33 cellular contexts compared by ENCODE assay signal in genomic region chr18:30446605-30447004, GRCh38.
"Had no signal": no experiment of that assay in that cellular context is flagged by ENCODE, and none has a peak within 500 bp of the region (broad histone marks: within the 10 kb centered on the region; RNA-seq: fewer than 3 reads in every experiment).

No MANE protein-coding gene starts in this region.

- H3K27me3 Mint-ChIP-seq: activated CD4-positive, alpha-beta memory T cell treated with anti-CD3 and anti-CD28 coated beads, Interleukin-2, amount 10 ng/mL, durations not matched to agents 7 days and 5 days; activated CD4-positive, alpha-beta T cell treated with anti-CD3 and anti-CD28 coated beads, Interleukin-2, amount 10 ng/mL, durations not matched to agents 7 days and 5 days; activated naive CD4-positive, alpha-beta T cell treated with anti-CD3 and anti-CD28 coated beads, Interleukin-2, amount 50 U/mL, for 24 hours; activated naive CD8-positive, alpha-beta T cell treated with anti-CD3 and anti-CD28 coated beads for 36 hours; activated naive CD8-positive, alpha-beta T cell treated with anti-CD3 and anti-CD28 coated beads, Interleukin-2, amount 50 U/mL, for 24 hours; activated T-cell treated with anti-CD3 and anti-CD28 coated beads, Interleukin-2, amount 50 U/mL, for 24 hours; activated T-helper 17 cell treated with anti-CD3 and anti-CD28 coated beads, Interleukin-2, amount 50 U/mL, for 72 hours; effector memory CD8-positive, alpha-beta T cell; T-helper 17 cell had no signal

- ATAC-seq: activated naive CD8-positive, alpha-beta T cell treated with anti-CD3 and anti-CD28 coated beads, Interleukin-2, amount 50 U/mL, for 24 hours; activated T-helper 17 cell treated with anti-CD3 and anti-CD28 coated beads, Interleukin-2, amount 50 U/mL, for 72 hours; body of pancreas; effector memory CD8-positive, alpha-beta T cell; foreskin keratinocyte; gastrocnemius medialis; heart left ventricle; T-helper 17 cell had no signal

- H3K27me3 ChIP-seq: adrenal gland, body of pancreas, esophagus muscularis mucosa, foreskin keratinocyte, gastrocnemius medialis, heart left ventricle had no signal

- H3K27ac ChIP-seq: adrenal gland, body of pancreas, esophagus muscularis mucosa, foreskin keratinocyte, gastrocnemius medialis, heart left ventricle had no signal

- H3K4me1 Mint-ChIP-seq: activated CD4-positive, alpha-beta memory T cell treated with anti-CD3 and anti-CD28 coated beads, Interleukin-2, amount 10 ng/mL, durations not matched to agents 7 days and 5 days; activated CD4-positive, alpha-beta T cell treated with anti-CD3 and anti-CD28 coated beads, Interleukin-2, amount 10 ng/mL, durations not matched to agents 7 days and 5 days; activated naive CD4-positive, alpha-beta T cell treated with anti-CD3 and anti-CD28 coated beads, Interleukin-2, amount 50 U/mL, for 24 hours; activated naive CD8-positive, alpha-beta T cell treated with anti-CD3 and anti-CD28 coated beads for 36 hours; activated naive CD8-positive, alpha-beta T cell treated with anti-CD3 and anti-CD28 coated beads, Interleukin-2, amount 50 U/mL, for 24 hours; activated T-helper 17 cell treated with anti-CD3 and anti-CD28 coated beads, Interleukin-2, amount 50 U/mL, for 72 hours; T-helper 17 cell had no signal

- H3K4me1 ChIP-seq: adrenal gland, body of pancreas, esophagus muscularis mucosa, foreskin keratinocyte, gastrocnemius medialis, heart left ventricle had no signal

- H3K9me3 Mint-ChIP-seq: activated CD4-positive, alpha-beta T cell treated with anti-CD3 and anti-CD28 coated beads, Interleukin-2, amount 10 ng/mL, durations not matched to agents 7 days and 5 days; activated naive CD4-positive, alpha-beta T cell treated with anti-CD3 and anti-CD28 coated beads, Interleukin-2, amount 50 U/mL, for 24 hours had no signal

- DNase-seq: activated CD4-positive, alpha-beta memory T cell treated with anti-CD3 and anti-CD28 coated beads, Interleukin-2, amount 10 ng/mL, durations not matched to agents 7 days and 5 days; activated CD4-positive, alpha-beta T cell treated with anti-CD3 and anti-CD28 coated beads for 1 hour; activated CD4-positive, alpha-beta T cell treated with anti-CD3 and anti-CD28 coated beads for 4 hours; activated CD4-positive, alpha-beta T cell treated with anti-CD3 and anti-CD28 coated beads, Interleukin-2, amount 10 ng/mL, durations not matched to agents 7 days and 5 days; activated CD4-positive, alpha-beta T cell treated with anti-CD3 and anti-CD28 coated beads, Interleukin-2, amount 50 U/mL, for 4 hours; activated CD8-positive, alpha-beta memory T cell treated with anti-CD3 and anti-CD28 coated beads, Interleukin-2, amount 50 U/mL, for 48 hours; activated effector memory CD4-positive, alpha-beta T cell treated with Interleukin-2 at 50 U/mL for 16 hours; activated naive CD4-positive, alpha-beta T cell treated with anti-CD3 and anti-CD28 coated beads for 36 hours; activated naive CD8-positive, alpha-beta T cell treated with anti-CD3 and anti-CD28 coated beads for 36 hours; activated naive CD8-positive, alpha-beta T cell treated with anti-CD3 and anti-CD28 coated beads, Interleukin-2, amount 50 U/mL, for 24 hours; activated T-cell treated with anti-CD3 and anti-CD28 coated beads for 4 hours; activated T-cell treated with anti-CD3 and anti-CD28 coated beads, Interleukin-2, amount 50 U/mL, for 24 hours; adrenal gland; amygdala; aorta; body of pancreas; caudate nucleus; cortex of kidney; dermis blood vessel endothelial cell; effector CD4-positive, alpha-beta T cell; effector memory CD8-positive, alpha-beta T cell; erythroblast; foreskin keratinocyte; gastrocnemius medialis; glutamatergic neuron; heart left ventricle; T-helper 1 cell; T-helper 17 cell; T1000 had no signal

- H3K27ac Mint-ChIP-seq: activated CD4-positive, alpha-beta memory T cell treated with anti-CD3 and anti-CD28 coated beads, Interleukin-2, amount 10 ng/mL, durations not matched to agents 7 days and 5 days; activated CD4-positive, alpha-beta T cell treated with anti-CD3 and anti-CD28 coated beads, Interleukin-2, amount 10 ng/mL, durations not matched to agents 7 days and 5 days; activated naive CD4-positive, alpha-beta T cell treated with anti-CD3 and anti-CD28 coated beads for 36 hours; activated naive CD4-positive, alpha-beta T cell treated with anti-CD3 and anti-CD28 coated beads, Interleukin-2, amount 50 U/mL, for 24 hours; activated naive CD8-positive, alpha-beta T cell treated with anti-CD3 and anti-CD28 coated beads for 36 hours; activated naive CD8-positive, alpha-beta T cell treated with anti-CD3 and anti-CD28 coated beads, Interleukin-2, amount 50 U/mL, for 24 hours; activated T-cell treated with anti-CD3 and anti-CD28 coated beads, Interleukin-2, amount 50 U/mL, for 24 hours; activated T-helper 17 cell treated with anti-CD3 and anti-CD28 coated beads, Interleukin-2, amount 50 U/mL, for 72 hours; effector memory CD8-positive, alpha-beta T cell; T-helper 17 cell; T-helper 2 cell treated with Interferon-gamma antibody and Interleukin-4, amounts not matched to agents 5 μg/mL and 100 μg/mL, for 36 hours had no signal

- H3K9me3 ChIP-seq: adrenal gland, body of pancreas, esophagus muscularis mucosa, gastrocnemius medialis, heart left ventricle had no signal

- H3K36me3 ChIP-seq: adrenal gland, esophagus muscularis mucosa, gastrocnemius medialis, heart left ventricle had no signal

- H3K4me3 ChIP-seq: adrenal gland, body of pancreas, esophagus muscularis mucosa, gastrocnemius medialis, heart left ventricle had no signal

- H3K36me3 Mint-ChIP-seq: activated naive CD4-positive, alpha-beta T cell treated with anti-CD3 and anti-CD28 coated beads, Interleukin-2, amount 50 U/mL, for 24 hours; activated naive CD8-positive, alpha-beta T cell treated with anti-CD3 and anti-CD28 coated beads for 36 hours had no signal

- H3K4me3 Mint-ChIP-seq: activated CD4-positive, alpha-beta memory T cell treated with anti-CD3 and anti-CD28 coated beads, Interleukin-2, amount 10 ng/mL, durations not matched to agents 7 days and 5 days; activated CD4-positive, alpha-beta T cell treated with anti-CD3 and anti-CD28 coated beads, Interleukin-2, amount 10 ng/mL, durations not matched to agents 7 days and 5 days; activated naive CD4-positive, alpha-beta T cell treated with anti-CD3 and anti-CD28 coated beads for 36 hours; activated naive CD4-positive, alpha-beta T cell treated with anti-CD3 and anti-CD28 coated beads, Interleukin-2, amount 50 U/mL, for 24 hours; activated naive CD8-positive, alpha-beta T cell treated with anti-CD3 and anti-CD28 coated beads for 36 hours; activated naive CD8-positive, alpha-beta T cell treated with anti-CD3 and anti-CD28 coated beads, Interleukin-2, amount 50 U/mL, for 24 hours; activated T-cell treated with anti-CD3 and anti-CD28 coated beads, Interleukin-2, amount 50 U/mL, for 24 hours; activated T-helper 17 cell treated with anti-CD3 and anti-CD28 coated beads, Interleukin-2, amount 50 U/mL, for 72 hours; effector memory CD8-positive, alpha-beta T cell; T-helper 17 cell; T-helper 2 cell treated with Interferon-gamma antibody and Interleukin-4, amounts not matched to agents 5 μg/mL and 100 μg/mL, for 36 hours had no signal
